In the genomic region with DNA sequence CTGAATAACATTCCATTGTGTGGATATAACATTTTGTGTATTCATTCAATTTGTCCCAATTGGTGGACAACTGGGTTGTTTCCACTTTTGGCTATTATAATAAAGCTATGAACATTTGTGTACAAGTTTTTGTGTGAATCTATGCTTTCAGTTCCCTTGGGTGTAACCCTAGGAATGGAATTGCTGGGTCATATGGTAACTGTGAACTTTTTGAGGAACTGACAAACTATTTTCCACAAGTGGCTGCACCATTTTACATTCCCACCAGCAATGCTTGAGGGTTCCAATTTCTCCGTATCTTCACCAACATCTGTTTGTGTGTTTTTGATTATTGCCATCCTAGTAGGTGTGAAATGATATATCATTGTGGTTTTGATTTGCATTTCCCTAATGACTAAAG, we compare ENCODE assay signal across 14 cellular contexts.
"Had no signal": no experiment of that assay in that cellular context is flagged by ENCODE, and none has a peak within 500 bp of the region (broad histone marks: within the 10 kb centered on the region; RNA-seq: fewer than 3 reads in every experiment).

No MANE protein-coding gene starts in this region.

- H3K27me3 ChIP-seq: adrenal gland, hepatocyte, ovary, thyroid gland, vagina had no signal

- H3K27me3 Mint-ChIP-seq: activated B cell treated with CpG ODN at 0.5 μM for 24 hours; activated CD4-positive, alpha-beta T cell treated with anti-CD3 and anti-CD28 coated beads, Interleukin-2, amount 10 ng/mL, durations not matched to agents 24 days and 14 days had no signal

- H3K27ac Mint-ChIP-seq: activated CD4-positive, alpha-beta T cell treated with anti-CD3 and anti-CD28 coated beads, Interleukin-2, amount 10 ng/mL, durations not matched to agents 24 days and 14 days; activated T-helper 2 cell treated with anti-CD3 and anti-CD28 coated beads, Interferon-gamma antibody, Interleukin-2, Interleukin-4, amounts not matched to agents 10 μg/mL and 5 μg/mL and 100 μg/mL, durations not matched to agents 14 hours and 24 hours and 36 hours had no signal

- H3K9me3 Mint-ChIP-seq: activated B cell treated with CpG ODN at 0.5 μM for 24 hours; activated CD4-positive, alpha-beta T cell treated with anti-CD3 and anti-CD28 coated beads, Interleukin-2, amount 10 ng/mL, durations not matched to agents 24 days and 14 days; activated T-helper 2 cell treated with anti-CD3 and anti-CD28 coated beads, Interferon-gamma antibody, Interleukin-2, Interleukin-4, amounts not matched to agents 10 μg/mL and 5 μg/mL and 100 μg/mL, durations not matched to agents 14 hours and 24 hours and 36 hours; neural crest cell had no signal

- H3K36me3 ChIP-seq: adrenal gland, ovary, thyroid gland, vagina had no signal

- H3K9me3 ChIP-seq: adrenal gland, ovary, thyroid gland, vagina had no signal

- H3K4me1 Mint-ChIP-seq: neural crest cell had no signal

- H3K4me3 ChIP-seq: adrenal gland, coronary artery, hepatocyte, ovary, thyroid gland, vagina had no signal

- H3K4me3 Mint-ChIP-seq: activated B cell treated with CpG ODN at 0.5 μM for 24 hours; activated CD4-positive, alpha-beta T cell treated with anti-CD3 and anti-CD28 coated beads, Interleukin-2, amount 10 ng/mL, durations not matched to agents 24 days and 14 days; neural crest cell had no signal

- DNase-seq: activated B cell treated with CpG ODN at 0.5 μM for 24 hours; activated CD4-positive, alpha-beta T cell treated with anti-CD3 and anti-CD28 coated beads, Interleukin-2, amount 10 ng/mL, durations not matched to agents 24 days and 14 days; activated CD8-positive, alpha-beta memory T cell treated with anti-CD3 and anti-CD28 coated beads for 24 hours; activated naive CD4-positive, alpha-beta T cell treated with anti-CD3 and anti-CD28 coated beads, Interleukin-2, amount 50 U/mL, for 16 hours; adrenal gland; central memory CD4-positive, alpha-beta T cell; effector memory CD4-positive, alpha-beta T cell; ovary; thyroid gland had no signal

- H3K4me1 ChIP-seq: vagina had no signal

- H3K27ac ChIP-seq: adrenal gland, coronary artery, hepatocyte, ovary, thyroid gland, vagina had no signal
